Comparison of ENCODE assay signal across 16 cellular contexts in genomic region chr10:70950062-70950461, GRCh38.
DNase-seq lines count a peak whose midpoint lies in the region; ATAC-seq and TF ChIP-seq lines count a peak whose summit lies in the region.
"Had no signal": no experiment of that assay in that cellular context is flagged by ENCODE, and none has a peak within 500 bp of the region (broad histone marks: within the 10 kb centered on the region; RNA-seq: fewer than 3 reads in every experiment).

No MANE protein-coding gene starts in this region.

- TF ChIP-seq CTCF in esophagus squamous epithelium (IDR thresholded peaks at IDR 0.05) (no peak), smooth muscle cell (IDR thresholded peaks at IDR 0.05; ENCODE audit: borderline replicate concordance, insufficient read depth, poor library complexity, severe bottlenecking) (no peak)

- intact Hi-C loops in posterior vena cava (cut with DNase I) (no loop called here), esophagus squamous epithelium (cut with DNase I) (no loop called here)

- H3K79me2 ChIP-seq in smooth muscle cell (ENCODE audit: low read depth): no peaks in the 10 kb centered on the region

- H4K20me1 ChIP-seq in smooth muscle cell (ENCODE audit: low read depth): no peaks in the 10 kb centered on the region
- H4K20me1 ChIP-seq: BLaER1 had no signal

- H3F3A ChIP-seq in smooth muscle cell (ENCODE audit: low read depth): no peaks in the 10 kb centered on the region

- H3K9ac ChIP-seq in smooth muscle cell (ENCODE audit: low read depth): no peak overlapping the region
- H3K9ac ChIP-seq: BLaER1, GM23248 had no signal

- no peak overlapping the region for H3K27ac ChIP-seq in esophagus squamous epithelium
- no peak overlapping the region for H3K27ac ChIP-seq in smooth muscle cell (ENCODE audit: low read depth)
- H3K27ac ChIP-seq: BLaER1, GM23248 had no signal

- no peaks in the 10 kb centered on the region for H3K4me1 ChIP-seq in esophagus squamous epithelium
- H3K4me1 ChIP-seq in smooth muscle cell (ENCODE audit: low read depth): no peaks in the 10 kb centered on the region
- H3K4me1 ChIP-seq: BLaER1 had no signal

- peak; percentile 50 for DNase-seq in ELF-1 (ENCODE audit: low read depth, low spot score)
- DNase-seq in iPS-NIHi11 (ENCODE audit: low spot score): peak; percentile 29
- peak; percentile 50 for DNase-seq in posterior vena cava (ENCODE audit: low spot score)
- no peak for DNase-seq in esophagus squamous epithelium (lab: John Stamatoyannopoulos, UW)
- DNase-seq in MV-4-11 (lab: John Stamatoyannopoulos, UW): no peak
- DNase-seq in smooth muscle cell (lab: John Stamatoyannopoulos, UW; ENCODE audit: unreplicated experiment): no peak
- DNase-seq: 8988T; Calu3; CD4-positive, alpha-beta memory T cell; DMS79 treated with DMSO at 0.1 percent for 48 hours; GM23248; HCEC 1CT; HFFc6 had no signal

- H3K4me3 ChIP-seq in esophagus squamous epithelium: no peak overlapping the region
- H3K4me3 ChIP-seq in smooth muscle cell: no peak overlapping the region
- H3K4me3 ChIP-seq: BLaER1, GM23248 had no signal

- 63 to 90% methylated on average over 1 to 3 of the region's 4 CpGs for WGBS in esophagus squamous epithelium, 2 donors
- WGBS in smooth muscle cell (ENCODE audit: low lambda C conversion rate): 90% methylated on average over 4 of the region's 4 CpGs

- peaks cover 0 to 6% (median 0%) of the 10 kb centered on the region in 4 donors for H3K27me3 ChIP-seq in esophagus squamous epithelium
- peaks cover 35% of the 10 kb centered on the region for H3K27me3 ChIP-seq in smooth muscle cell (ENCODE audit: low read depth)
- H3K27me3 ChIP-seq: BLaER1 had no signal

- no peak for TF ChIP-seq RAD21 in Ishikawa (IDR thresholded peaks at IDR 0.05; ENCODE audit: low read depth)

- no peak overlapping the region for H2AFZ ChIP-seq in smooth muscle cell (ENCODE audit: low read depth)
- H2AFZ ChIP-seq: GM23248 had no signal

- H3K36me3 ChIP-seq in esophagus squamous epithelium (no peaks in the 10 kb centered on the region), smooth muscle cell (ENCODE audit: low read depth) (no peaks in the 10 kb centered on the region)
- H3K36me3 ChIP-seq: BLaER1 had no signal

- no peak for TF ChIP-seq EP300 in Ishikawa (IDR thresholded peaks at IDR 0.05; ENCODE audit: borderline replicate concordance)

- no peak for TF ChIP-seq POLR2A in esophagus squamous epithelium (IDR thresholded peaks at IDR 0.05)

- H3K9me3 ChIP-seq in esophagus squamous epithelium: no peaks in the 10 kb centered on the region
- H3K9me3 ChIP-seq in smooth muscle cell (replicated peaks; ENCODE audit: low read depth): no peaks in the 10 kb centered on the region
- H3K9me3 ChIP-seq: BLaER1 had no signal

- H3K4me2 ChIP-seq in smooth muscle cell: no peak overlapping the region
- H3K4me2 ChIP-seq: BLaER1 had no signal

- no peak for ATAC-seq in GM19452 (IDR thresholded peaks at IDR 0.05; ENCODE audit: unreplicated experiment)

TF ChIP-seq in Ishikawa, 13 proteins besides CTCF, POLR2A, EP300 and RAD21:
- TF ChIP-seq, protein P1, sequence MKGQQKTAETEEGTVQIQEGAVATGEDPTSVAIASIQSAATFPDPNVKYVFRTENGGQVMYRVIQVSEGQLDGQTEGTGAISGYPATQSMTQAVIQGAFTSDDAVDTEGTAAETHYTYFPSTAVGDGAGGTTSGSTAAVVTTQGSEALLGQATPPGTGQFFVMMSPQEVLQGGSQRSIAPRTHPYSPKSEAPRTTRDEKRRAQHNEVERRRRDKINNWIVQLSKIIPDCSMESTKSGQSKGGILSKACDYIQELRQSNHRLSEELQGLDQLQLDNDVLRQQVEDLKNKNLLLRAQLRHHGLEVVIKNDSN (IDR thresholded peaks at IDR 0.05): no peak
- TF ChIP-seq REST (IDR thresholded peaks at IDR 0.05; ENCODE audit: low read depth): peak; percentile 86

Comparison
In these comparisons a context has a peak if more than half of its experiments do, and no peak if none do; other contexts are left out.
1. DNase-seq: peak in ELF-1 (single experiment), iPS-NIHi11 (single experiment) and posterior vena cava (single experiment); none in esophagus squamous epithelium (single experiment), MV-4-11 (single experiment) and smooth muscle cell (single experiment).